10 cellular contexts compared by ENCODE assay signal in the genomic region with DNA sequence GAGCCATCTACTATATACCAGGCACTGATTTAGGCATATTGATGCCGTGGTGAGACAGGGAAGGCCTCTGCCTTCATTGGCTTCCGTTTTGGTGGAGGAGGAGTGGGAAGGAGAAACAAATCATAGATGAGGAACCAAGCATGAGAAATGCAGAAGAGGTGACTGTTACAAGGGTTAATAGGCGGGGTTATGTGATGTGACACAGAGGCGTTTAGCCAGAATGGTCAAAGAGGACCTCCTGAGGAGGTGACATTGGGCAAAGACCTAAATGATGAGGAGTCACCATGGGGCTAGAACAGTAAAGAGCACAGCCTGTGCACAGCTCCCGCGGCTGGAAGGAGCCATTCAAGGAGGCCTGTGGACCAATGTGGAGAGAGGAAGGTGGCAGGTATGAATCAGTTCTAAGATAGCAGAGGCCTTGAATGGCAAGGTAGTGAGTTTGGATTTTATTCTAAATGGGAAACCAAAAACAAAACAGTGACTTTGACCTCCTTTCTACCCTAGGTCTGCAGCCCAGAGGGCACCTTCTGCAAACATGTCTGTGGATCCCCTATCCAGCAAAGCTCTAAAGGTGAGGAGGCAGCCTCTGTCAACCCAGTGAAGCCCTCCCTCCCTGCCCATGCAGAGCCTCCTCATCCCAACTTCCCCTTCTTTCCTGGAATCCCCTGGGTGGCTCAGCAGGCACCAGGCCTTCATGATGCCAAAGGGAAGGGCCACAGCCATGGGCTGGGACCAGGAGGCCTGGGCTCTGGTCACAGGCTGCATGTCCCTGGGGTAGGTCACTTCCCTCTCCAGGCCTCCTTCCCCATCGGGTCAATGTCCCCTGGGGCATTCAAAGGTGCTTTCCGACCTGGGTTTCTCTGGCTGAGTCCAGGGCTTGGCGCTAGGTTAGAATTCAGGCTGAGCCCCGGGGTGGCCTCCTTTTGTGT. TPM values are rescaled to one million over a fixed set of nuclear protein-coding genes. Genes with fewer than 3 reads are reported as not detected.
DNase-seq lines count a peak whose midpoint lies in the region; ATAC-seq, FAIRE-seq and TF ChIP-seq lines count a peak whose summit lies in the region.
"Had no signal": no experiment of that assay in that cellular context is flagged by ENCODE, and none has a peak within 500 bp of the region (broad histone marks: within the 10 kb centered on the region; RNA-seq: fewer than 3 reads in every experiment).

No MANE protein-coding gene starts in this region.

- ATAC-seq in GM21528 (IDR thresholded peaks at IDR 0.05; ENCODE audit: low FRiP score, unreplicated experiment) (no peak), HG03565 (IDR thresholded peaks at IDR 0.05; ENCODE audit: unreplicated experiment) (no peak)

- H3K9me3 Mint-ChIP-seq in CD8-positive, alpha-beta memory T cell = no peaks in the 10 kb centered on the region
- H3K9me3 Mint-ChIP-seq in neural progenitor cell = no peaks in the 10 kb centered on the region

- H3K36me3 ChIP-seq in CD8-positive, alpha-beta memory T cell (ENCODE audit: insufficient read depth, low read length) = no peaks in the 10 kb centered on the region
- no peaks in the 10 kb centered on the region for H3K36me3 ChIP-seq in HUES64 (ENCODE audit: insufficient read depth, low read length)
- peaks cover 6% of the 10 kb centered on the region for H3K36me3 ChIP-seq in bronchial epithelial cell (ENCODE audit: control insufficient read depth, insufficient read depth, low read length)
- H3K36me3 ChIP-seq in neural progenitor cell = no peaks in the 10 kb centered on the region

- 86% methylated on average over 10 of the region's 10 CpGs for WGBS in HUES64

- no peak for DNase-seq in CD8-positive, alpha-beta memory T cell
- DNase-seq in bronchial epithelial cell (ENCODE audit: low read depth) (no peak), neural progenitor cell (ENCODE audit: low spot score) (no peak), RPMI8226 (no peak), SK-N-DZ (ENCODE audit: low spot score) (no peak)
- DNase-seq: DMS79 treated with DMSO at 0.1 percent for 48 hours had no signal

- H3K4me3 ChIP-seq in CD8-positive, alpha-beta memory T cell (ENCODE audit: low read length) = no peak overlapping the region
- peak overlapping the region; percentile 52; the same call in 1 of the 2 replicates for H3K4me3 ChIP-seq in HUES64 (ENCODE audit: low read length)
- H3K4me3 ChIP-seq in bronchial epithelial cell (ENCODE audit: low read depth, low read length) = no peak overlapping the region
- H3K4me3 ChIP-seq in neural progenitor cell = no peak overlapping the region

- FAIRE-seq in bronchial epithelial cell (lab: Jason Lieb, UNC) = peak; percentile 83
- FAIRE-seq: colon had no signal

- H3K9ac ChIP-seq in HUES64 (ENCODE audit: low read depth, low read length) = 0 out of 2 replicates have a peak overlapping the region, but pooled peaks have one; percentile 20
- no peak overlapping the region for H3K9ac ChIP-seq in neural progenitor cell

- peak overlapping the region in 6 of 7 donors; percentile 1 to 71 (median 58) for H3K4me3 Mint-ChIP-seq in CD8-positive, alpha-beta memory T cell
- peak overlapping the region; percentile 43 for H3K4me3 Mint-ChIP-seq in neural progenitor cell

- peaks cover 0 to 3% (median 2%) of the 10 kb centered on the region in 3 donors for H3K36me3 Mint-ChIP-seq in CD8-positive, alpha-beta memory T cell
- peaks cover 12% of the 10 kb centered on the region for H3K36me3 Mint-ChIP-seq in neural progenitor cell

- peaks cover 20 to 36% (median 20%) of the 10 kb centered on the region in 3 donors for H3K4me1 Mint-ChIP-seq in CD8-positive, alpha-beta memory T cell
- peaks cover 24% of the 10 kb centered on the region for H3K4me1 Mint-ChIP-seq in neural progenitor cell

- no peaks in the 10 kb centered on the region for H3K9me3 ChIP-seq in CD8-positive, alpha-beta memory T cell (ENCODE audit: low read length)
- no peaks in the 10 kb centered on the region for H3K9me3 ChIP-seq in HUES64 (ENCODE audit: insufficient read depth, low read depth, low read length)
- H3K9me3 ChIP-seq in neural progenitor cell (ENCODE audit: low read depth) = no peaks in the 10 kb centered on the region

- H3K27me3 Mint-ChIP-seq in CD8-positive, alpha-beta memory T cell = peaks cover 0 to 2% of the 10 kb centered on the region in 2 donors
- peaks cover 16% of the 10 kb centered on the region for H3K27me3 Mint-ChIP-seq in neural progenitor cell (ENCODE audit: insufficient read depth, low read depth)

- H2AFZ ChIP-seq in neural progenitor cell (replicated peaks) = no peak overlapping the region

- TF ChIP-seq CTCF in bronchial epithelial cell (IDR thresholded peaks at IDR 0.05; ENCODE audit: insufficient read depth, low read length, severe bottlenecking) (no peak), neural progenitor cell (IDR thresholded peaks at IDR 0.05) (no peak)

- H3K4me1 ChIP-seq in CD8-positive, alpha-beta memory T cell (ENCODE audit: insufficient read depth, low read length) = peaks cover 9% of the 10 kb centered on the region
- H3K4me1 ChIP-seq in HUES64 (ENCODE audit: insufficient read depth, low read length) = peaks cover 12% of the 10 kb centered on the region
- peaks cover under 1% of the 10 kb centered on the region for H3K4me1 ChIP-seq in neural progenitor cell

- H3F3A ChIP-seq in neural progenitor cell (ENCODE audit: low read depth) = no peaks in the 10 kb centered on the region

- H3K4me2 ChIP-seq in neural progenitor cell = peak overlapping the region; percentile 68

- peak overlapping the region; percentile 12 to 93 (median 80) for H3K27ac Mint-ChIP-seq in CD8-positive, alpha-beta memory T cell
- no peak overlapping the region for H3K27ac Mint-ChIP-seq in neural progenitor cell

- H4K20me1 ChIP-seq in neural progenitor cell (ENCODE audit: low read depth) = peaks cover 17% of the 10 kb centered on the region

- no peak overlapping the region for H3K27ac ChIP-seq in CD8-positive, alpha-beta memory T cell (ENCODE audit: low read depth, low read length)
- no peak overlapping the region for H3K27ac ChIP-seq in HUES64 (ENCODE audit: low read depth, low read length)
- H3K27ac ChIP-seq in neural progenitor cell = no peak overlapping the region

- no peaks in the 10 kb centered on the region for H3K27me3 ChIP-seq in CD8-positive, alpha-beta memory T cell (ENCODE audit: insufficient read depth, low read length, poor library complexity, severe bottlenecking)
- H3K27me3 ChIP-seq in HUES64 (ENCODE audit: insufficient read depth, low read length) = peaks cover 8% of the 10 kb centered on the region
- no peaks in the 10 kb centered on the region for H3K27me3 ChIP-seq in bronchial epithelial cell (ENCODE audit: control insufficient read depth, insufficient read depth, low read length)
- H3K27me3 ChIP-seq in neural progenitor cell = peaks cover 25% of the 10 kb centered on the region

- POLR2A ChIA-PET in CD8-positive, alpha-beta memory T cell (lab: Charles Lee) = interaction anchor here (1.1 to 1.6 kb wide), 3 partner anchors 10 to 32 kb away, joined by 4 to 11 read pairs (median 9); partner anchors contain the start of genes MAFF and PLA2G6

- CTCF ChIA-PET in CD8-positive, alpha-beta memory T cell (lab: Charles Lee) = interaction anchor here (0.6 to 2.5 kb wide), 4 partner anchors 11 to 98 kb away, joined by 3 to 10 read pairs (median 5); partner anchors contain the start of gene MAFF

- no peaks in the 10 kb centered on the region for H3K79me2 ChIP-seq in neural progenitor cell (ENCODE audit: low read depth)

RNA-seq across cellular contexts. Expression of gene MAFF, which starts 11.8 kb away (rescaled TPM):
- 1 to 10 TPM; 7.4 to 7.8 TPM for total RNA-seq in CD8-positive, alpha-beta memory T cell
- 4.6 TPM for polyA plus RNA-seq in CD8-positive, alpha-beta memory T cell
- 3.0 TPM for polyA plus RNA-seq in HUES64 (2013, experiment 1 of 2)
- 3.2 TPM for polyA plus RNA-seq in HUES64 (2013, experiment 2 of 2)
- total RNA-seq in bronchial epithelial cell (15.5 and 25.0 TPM in 2 replicates), neural progenitor cell (ENCODE audit: low replicate concordance) (0.90 and 4.2 TPM in 2 replicates)
- 3.0 and 3.1 TPM in 2 replicates for polyA plus RNA-seq in SK-N-DZ (2014; cell fraction: cytosol; rRNA removed)
- polyA plus RNA-seq in SK-N-DZ (2014; cell fraction: nucleus; rRNA removed) = 1.0 and 1.1 TPM in 2 replicates

RNA-seq across cellular contexts. Expression of gene PLA2G6, which starts 32.0 kb away (rescaled TPM):
- total RNA-seq in CD8-positive, alpha-beta memory T cell = 10 to 100 TPM; 33.0 to 34.1 TPM
- polyA plus RNA-seq in CD8-positive, alpha-beta memory T cell = 5.6 TPM
- 6.4 TPM for polyA plus RNA-seq in HUES64 (2013, experiment 1 of 2)
- 12.7 TPM for polyA plus RNA-seq in HUES64 (2013, experiment 2 of 2)
- total RNA-seq in bronchial epithelial cell = 7.9 and 9.6 TPM in 2 replicates
- total RNA-seq in neural progenitor cell (ENCODE audit: low replicate concordance) = 20.1 and 29.4 TPM in 2 replicates
- polyA plus RNA-seq in SK-N-DZ (2014; cell fraction: cytosol; rRNA removed) = 18.9 and 22.7 TPM in 2 replicates
- 97.3 and 104 TPM in 2 replicates for polyA plus RNA-seq in SK-N-DZ (2014; cell fraction: nucleus; rRNA removed)

RNA-seq across cellular contexts. Expression of gene TMEM184B, which starts 59.2 kb away (rescaled TPM):
- total RNA-seq in CD8-positive, alpha-beta memory T cell = 10 to 100 TPM; 29.0 to 31.7 TPM
- 23.4 TPM for polyA plus RNA-seq in CD8-positive, alpha-beta memory T cell
- polyA plus RNA-seq in HUES64 (2013, experiment 1 of 2) = 36.2 TPM
- 41.7 TPM for polyA plus RNA-seq in HUES64 (2013, experiment 2 of 2)
- 7.1 and 13.3 TPM in 2 replicates for total RNA-seq in bronchial epithelial cell
- total RNA-seq in neural progenitor cell (ENCODE audit: low replicate concordance) = 26.5 and 43.3 TPM in 2 replicates
- polyA plus RNA-seq in SK-N-DZ (2014; cell fraction: cytosol; rRNA removed) = 19.0 and 26.8 TPM in 2 replicates
- polyA plus RNA-seq in SK-N-DZ (2014; cell fraction: nucleus; rRNA removed) = 14.0 and 27.5 TPM in 2 replicates
